Comparison of ENCODE assay signal across 10 cellular contexts in the genomic region with DNA sequence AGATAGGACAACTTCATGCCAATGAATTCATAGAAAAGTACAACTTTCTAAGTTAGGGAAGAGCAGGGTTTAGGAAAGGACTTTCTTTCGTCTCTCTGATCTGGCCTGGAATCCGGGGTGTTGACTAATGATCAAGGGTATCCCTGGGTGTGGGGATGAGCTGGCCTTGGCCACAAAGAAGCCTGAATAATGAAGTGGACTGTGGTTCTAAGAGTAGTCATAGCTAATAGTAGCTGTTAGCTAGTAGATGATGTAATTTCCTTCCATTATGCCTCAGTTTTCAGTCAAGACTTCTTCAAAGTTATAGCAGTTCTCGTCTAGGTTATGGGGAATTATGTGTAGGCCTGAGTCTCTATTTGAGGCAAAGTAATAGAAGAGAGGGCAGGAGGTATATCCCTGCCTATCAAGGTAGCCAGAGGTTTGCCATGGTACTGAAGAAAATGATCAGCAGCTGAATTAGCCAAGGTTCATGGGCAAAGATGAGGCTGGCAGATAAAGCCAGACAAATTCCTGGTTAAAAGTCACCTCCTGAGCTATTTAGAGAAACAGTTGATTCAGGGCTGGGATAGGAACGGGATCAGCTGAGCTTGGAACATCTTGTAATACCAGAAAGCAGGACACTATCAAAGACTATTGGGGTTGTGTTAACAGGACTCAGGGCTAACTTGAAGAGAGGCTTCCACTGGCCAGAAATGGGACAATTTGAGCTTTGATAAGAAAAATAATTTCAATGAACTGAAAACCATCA. TPM values are rescaled to one million over a fixed set of nuclear protein-coding genes. Genes with fewer than 3 reads are reported as not detected.
DNase-seq lines count a peak whose midpoint lies in the region; ATAC-seq and TF ChIP-seq lines count a peak whose summit lies in the region.
"Had no signal": no experiment of that assay in that cellular context is flagged by ENCODE, and none has a peak within 500 bp of the region (broad histone marks: within the 10 kb centered on the region; RNA-seq: fewer than 3 reads in every experiment).

No MANE protein-coding gene starts in this region.

- DNase-seq in EL (peak; percentile 90), HT1080 (ENCODE audit: low read depth) (peak; percentile 90), brain microvascular endothelial cell (peak; percentile 84), memory B cell (ENCODE audit: low spot score in 2 of 2) (no peak), nephron progenitor cell (no peak), iPS-NIHi7 (ENCODE audit: extremely low spot score) (no peak)
- DNase-seq: activated CD4-positive, alpha-beta memory T cell treated with anti-CD3 and anti-CD28 coated beads, Interleukin-2, amount 10 ng/mL, durations not matched to agents 7 days and 5 days; SIG-M5; stimulated activated CD4-positive, alpha-beta T cell treated with anti-CD3 and anti-CD28 coated beads, Interleukin-2, amount 100 ng/mL, for 24 hours had no signal

- H3K27ac ChIP-seq in brain microvascular endothelial cell = peak overlapping the region; percentile 77

- no peak for TF ChIP-seq CTCF in brain microvascular endothelial cell (IDR thresholded peaks at IDR 0.05; ENCODE audit: low read depth, low read length, missing control alignments)
- TF ChIP-seq CTCF in nephron progenitor cell (IDR thresholded peaks at IDR 0.05) = no peak

- H3K27me3 ChIP-seq in brain microvascular endothelial cell (replicated peaks) = no peaks in the 10 kb centered on the region

- peaks cover 3% of the 10 kb centered on the region for H3K36me3 ChIP-seq in brain microvascular endothelial cell (replicated peaks)

- ATAC-seq in memory B cell (ENCODE audit: low read depth) (no peak), HG02870 (IDR thresholded peaks at IDR 0.05; ENCODE audit: unreplicated experiment) (no peak)

- in situ Hi-C loops in brain microvascular endothelial cell (cut with HindIII; ENCODE audit: low pct_ligation_motif_present, low sequenced_read_pairs) = no loop called here

- H3K36me3 Mint-ChIP-seq in memory B cell = peaks cover 24% of the 10 kb centered on the region
- H3K36me3 Mint-ChIP-seq in nephron progenitor cell (ENCODE audit: low read depth) = peaks cover 9% of the 10 kb centered on the region

- H3K27ac Mint-ChIP-seq in memory B cell (peak overlapping the region; percentile 25), nephron progenitor cell (no peak overlapping the region)
- H3K27ac Mint-ChIP-seq: activated CD4-positive, alpha-beta memory T cell treated with anti-CD3 and anti-CD28 coated beads, Interleukin-2, amount 10 ng/mL, durations not matched to agents 7 days and 5 days had no signal

- H3K9me3 Mint-ChIP-seq in memory B cell (no peaks in the 10 kb centered on the region), nephron progenitor cell (no peaks in the 10 kb centered on the region)
- H3K9me3 Mint-ChIP-seq: activated CD4-positive, alpha-beta memory T cell treated with anti-CD3 and anti-CD28 coated beads, Interleukin-2, amount 10 ng/mL, durations not matched to agents 7 days and 5 days had no signal

- H3K4me3 Mint-ChIP-seq in memory B cell (no peak overlapping the region), nephron progenitor cell (no peak overlapping the region)
- H3K4me3 Mint-ChIP-seq: activated CD4-positive, alpha-beta memory T cell treated with anti-CD3 and anti-CD28 coated beads, Interleukin-2, amount 10 ng/mL, durations not matched to agents 7 days and 5 days had no signal

- H3K4me3 ChIP-seq in brain microvascular endothelial cell (ENCODE audit: low read depth, low read length) = no peak overlapping the region

- H3K4me1 Mint-ChIP-seq in memory B cell = no peaks in the 10 kb centered on the region
- H3K4me1 Mint-ChIP-seq in nephron progenitor cell = no peaks in the 10 kb centered on the region

- no peaks in the 10 kb centered on the region for H3K27me3 Mint-ChIP-seq in memory B cell
- H3K27me3 Mint-ChIP-seq in nephron progenitor cell (ENCODE audit: low read depth, poor library complexity) = peaks cover 3% of the 10 kb centered on the region
- H3K27me3 Mint-ChIP-seq: activated CD4-positive, alpha-beta memory T cell treated with anti-CD3 and anti-CD28 coated beads, Interleukin-2, amount 10 ng/mL, durations not matched to agents 7 days and 5 days had no signal

RNA-seq across cellular contexts. Expression of a gene that starts 18.7 kb away (rescaled TPM):
- 35.0 and 46.7 TPM in 2 replicates for total RNA-seq in HT1080 (2014; rRNA removed; shearing (Covaris generic))
- polyA plus RNA-seq in HT1080 (2015; cell fraction: cytosol; rRNA removed) = 49.3 and 55.2 TPM in 2 replicates
- polyA plus RNA-seq in HT1080 (2015; cell fraction: nucleus; rRNA removed) = 136 and 139 TPM in 2 replicates

RNA-seq across cellular contexts. Expression of a gene that starts 35.8 kb away (rescaled TPM):
- total RNA-seq in HT1080 (2014; rRNA removed; shearing (Covaris generic)) = 29.4 and 37.6 TPM in 2 replicates
- 25.7 and 29.7 TPM in 2 replicates for polyA plus RNA-seq in HT1080 (2015; cell fraction: cytosol; rRNA removed)
- polyA plus RNA-seq in HT1080 (2015; cell fraction: nucleus; rRNA removed) = 19.8 and 22.6 TPM in 2 replicates

Comparison
In these comparisons a context has a peak if more than half of its experiments do, and no peak if none do; other contexts are left out.
1. DNase-seq: peak in EL (single experiment), HT1080 (single experiment) and brain microvascular endothelial cell (single experiment); none in memory B cell (0 of 2), nephron progenitor cell (single experiment) and iPS-NIHi7 (single experiment).